In the genomic region with DNA sequence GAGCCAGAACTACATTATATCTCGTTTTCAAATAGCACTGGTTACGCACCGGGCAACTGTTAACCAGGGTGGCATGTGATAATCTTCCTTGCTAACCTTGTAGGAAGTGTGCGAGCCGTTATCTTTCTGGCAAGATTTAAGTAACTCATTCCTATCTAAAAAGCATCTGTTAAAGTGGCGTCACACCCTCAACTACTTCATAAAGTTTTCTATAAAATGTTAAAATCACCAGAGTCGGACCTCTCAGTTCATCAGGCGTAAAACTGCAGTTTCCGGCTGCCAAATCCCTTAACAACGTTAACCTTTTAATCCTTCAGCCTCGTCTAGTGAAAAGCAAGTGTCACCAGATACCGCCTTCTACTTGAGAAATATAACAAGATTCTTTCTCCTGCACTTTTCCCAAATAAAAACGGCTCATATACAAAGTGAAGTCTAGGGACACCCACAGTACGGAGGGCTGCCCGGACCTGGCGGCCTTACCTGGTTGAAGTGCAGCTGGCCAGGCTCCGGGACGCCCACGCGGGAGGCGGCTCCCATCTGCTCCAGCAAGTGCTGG, we compare ENCODE assay signal across 1 cellular context.
TF ChIP-seq lines count a peak whose summit lies in the region.

No MANE protein-coding gene starts in this region.

TF ChIP-seq in HEK293, 187 proteins besides CTCF, POLR2A, EP300 and RAD21 (continued from another document):
- TF ChIP-seq ZNF837 (tag by site-specific recombination; IDR thresholded peaks at IDR 0.05) (no peak), ZBTB1 (tag by site-specific recombination; IDR thresholded peaks at IDR 0.05) (no peak), ZNF335 (tag by site-specific recombination; conservative IDR thresholded peaks at IDR 0.05) (peak; percentile 63), ZBTB17 (tag by site-specific recombination; IDR thresholded peaks at IDR 0.05) (no peak), ZNF621 (tag by site-specific recombination; IDR thresholded peaks at IDR 0.05) (no peak), ZNF354C (tag by site-specific recombination; IDR thresholded peaks at IDR 0.05; ENCODE audit: borderline replicate concordance, low read depth) (no peak), YY1 (tag by site-specific recombination; IDR thresholded peaks at IDR 0.05) (no peak), ZFHX2 (tag by site-specific recombination; conservative IDR thresholded peaks at IDR 0.05) (peak; percentile 68), ZNF169 (tag by site-specific recombination; IDR thresholded peaks at IDR 0.05) (no peak), EGR2 (tag by site-specific recombination; IDR thresholded peaks at IDR 0.05; ENCODE audit: low read depth) (peak; percentile 34; the same call in 1 of the 2 replicates), SP3 (tag by site-specific recombination; IDR thresholded peaks at IDR 0.05) (no peak), YY2 (tag by site-specific recombination; IDR thresholded peaks at IDR 0.05) (no peak)
- TF ChIP-seq, protein P1, sequence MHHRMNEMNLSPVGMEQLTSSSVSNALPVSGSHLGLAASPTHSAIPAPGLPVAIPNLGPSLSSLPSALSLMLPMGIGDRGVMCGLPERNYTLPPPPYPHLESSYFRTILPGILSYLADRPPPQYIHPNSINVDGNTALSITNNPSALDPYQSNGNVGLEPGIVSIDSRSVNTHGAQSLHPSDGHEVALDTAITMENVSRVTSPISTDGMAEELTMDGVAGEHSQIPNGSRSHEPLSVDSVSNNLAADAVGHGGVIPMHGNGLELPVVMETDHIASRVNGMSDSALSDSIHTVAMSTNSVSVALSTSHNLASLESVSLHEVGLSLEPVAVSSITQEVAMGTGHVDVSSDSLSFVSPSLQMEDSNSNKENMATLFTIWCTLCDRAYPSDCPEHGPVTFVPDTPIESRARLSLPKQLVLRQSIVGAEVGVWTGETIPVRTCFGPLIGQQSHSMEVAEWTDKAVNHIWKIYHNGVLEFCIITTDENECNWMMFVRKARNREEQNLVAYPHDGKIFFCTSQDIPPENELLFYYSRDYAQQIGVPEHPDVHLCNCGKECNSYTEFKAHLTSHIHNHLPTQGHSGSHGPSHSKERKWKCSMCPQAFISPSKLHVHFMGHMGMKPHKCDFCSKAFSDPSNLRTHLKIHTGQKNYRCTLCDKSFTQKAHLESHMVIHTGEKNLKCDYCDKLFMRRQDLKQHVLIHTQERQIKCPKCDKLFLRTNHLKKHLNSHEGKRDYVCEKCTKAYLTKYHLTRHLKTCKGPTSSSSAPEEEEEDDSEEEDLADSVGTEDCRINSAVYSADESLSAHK (tag by site-specific recombination; IDR thresholded peaks at IDR 0.05) = no peak; the same call in 1 of the 2 replicates
- TF ChIP-seq, protein P2, sequence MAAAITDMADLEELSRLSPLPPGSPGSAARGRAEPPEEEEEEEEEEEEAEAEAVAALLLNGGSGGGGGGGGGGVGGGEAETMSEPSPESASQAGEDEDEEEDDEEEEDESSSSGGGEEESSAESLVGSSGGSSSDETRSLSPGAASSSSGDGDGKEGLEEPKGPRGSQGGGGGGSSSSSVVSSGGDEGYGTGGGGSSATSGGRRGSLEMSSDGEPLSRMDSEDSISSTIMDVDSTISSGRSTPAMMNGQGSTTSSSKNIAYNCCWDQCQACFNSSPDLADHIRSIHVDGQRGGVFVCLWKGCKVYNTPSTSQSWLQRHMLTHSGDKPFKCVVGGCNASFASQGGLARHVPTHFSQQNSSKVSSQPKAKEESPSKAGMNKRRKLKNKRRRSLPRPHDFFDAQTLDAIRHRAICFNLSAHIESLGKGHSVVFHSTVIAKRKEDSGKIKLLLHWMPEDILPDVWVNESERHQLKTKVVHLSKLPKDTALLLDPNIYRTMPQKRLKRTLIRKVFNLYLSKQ (tag by site-specific recombination; IDR thresholded peaks at IDR 0.05; ENCODE audit: borderline replicate concordance) = no peak
- TF ChIP-seq, protein P3, sequence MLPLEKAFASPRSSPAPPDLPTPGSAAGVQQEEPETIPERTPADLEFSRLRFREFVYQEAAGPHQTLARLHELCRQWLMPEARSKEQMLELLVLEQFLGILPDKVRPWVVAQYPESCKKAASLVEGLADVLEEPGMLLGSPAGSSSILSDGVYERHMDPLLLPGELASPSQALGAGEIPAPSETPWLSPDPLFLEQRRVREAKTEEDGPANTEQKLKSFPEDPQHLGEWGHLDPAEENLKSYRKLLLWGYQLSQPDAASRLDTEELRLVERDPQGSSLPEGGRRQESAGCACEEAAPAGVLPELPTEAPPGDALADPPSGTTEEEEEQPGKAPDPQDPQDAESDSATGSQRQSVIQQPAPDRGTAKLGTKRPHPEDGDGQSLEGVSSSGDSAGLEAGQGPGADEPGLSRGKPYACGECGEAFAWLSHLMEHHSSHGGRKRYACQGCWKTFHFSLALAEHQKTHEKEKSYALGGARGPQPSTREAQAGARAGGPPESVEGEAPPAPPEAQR (tag by site-specific recombination; IDR thresholded peaks at IDR 0.05) = no peak
- TF ChIP-seq, protein P4, sequence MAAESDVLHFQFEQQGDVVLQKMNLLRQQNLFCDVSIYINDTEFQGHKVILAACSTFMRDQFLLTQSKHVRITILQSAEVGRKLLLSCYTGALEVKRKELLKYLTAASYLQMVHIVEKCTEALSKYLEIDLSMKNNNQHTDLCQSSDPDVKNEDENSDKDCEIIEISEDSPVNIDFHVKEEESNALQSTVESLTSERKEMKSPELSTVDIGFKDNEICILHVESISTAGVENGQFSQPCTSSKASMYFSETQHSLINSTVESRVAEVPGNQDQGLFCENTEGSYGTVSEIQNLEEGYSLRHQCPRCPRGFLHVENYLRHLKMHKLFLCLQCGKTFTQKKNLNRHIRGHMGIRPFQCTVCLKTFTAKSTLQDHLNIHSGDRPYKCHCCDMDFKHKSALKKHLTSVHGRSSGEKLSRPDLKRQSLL (tag by site-specific recombination; IDR thresholded peaks at IDR 0.05) = peak; percentile 94
TF ChIP-seq in HEK293: peak in this region for 5.
